ENCODE assay signal across 21 cellular contexts in the genomic region with DNA sequence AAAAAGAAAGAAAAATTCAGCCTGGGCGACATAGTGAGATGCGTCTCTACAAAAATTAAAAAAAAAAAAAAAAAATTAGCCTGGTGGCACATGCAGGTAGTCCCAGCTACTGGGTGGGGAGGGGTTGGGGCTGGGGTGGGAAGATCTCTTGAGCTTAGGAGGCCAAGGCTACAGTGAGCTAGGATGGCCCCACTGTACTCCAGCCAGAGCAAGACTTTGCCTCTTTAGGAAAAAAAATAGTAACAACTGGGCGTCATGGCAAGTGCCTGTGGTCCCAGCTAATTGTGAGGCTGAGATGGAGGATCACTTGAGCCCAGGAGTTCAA.
"Had no signal": no experiment of that assay in that cellular context is flagged by ENCODE, and none has a peak within 500 bp of the region (broad histone marks: within the 10 kb centered on the region; RNA-seq: fewer than 3 reads in every experiment).

No MANE protein-coding gene starts in this region.

- DNase-seq: activated CD4-positive, alpha-beta T cell treated with anti-CD3 and anti-CD28 coated beads for 4 hours; activated CD4-positive, alpha-beta T cell treated with anti-CD3 and anti-CD28 coated beads, Interleukin-2, amount 50 U/mL, for 48 hours; activated CD4-positive, CD25-positive, alpha-beta regulatory T cell; activated naive CD4-positive, alpha-beta T cell; activated naive CD8-positive, alpha-beta T cell treated with anti-CD3 and anti-CD28 coated beads for 36 hours; activated T-cell treated with anti-CD3 and anti-CD28 coated beads, Interleukin-2, amount 50 U/mL, for 4 hours; effector memory CD4-positive, alpha-beta T cell; hypothalamus; naive B cell; stimulated activated CD4-positive, alpha-beta T cell treated with anti-CD3 and anti-CD28 coated beads, Interleukin-12 subunit alpha, Interleukin-12 subunit beta, amount 100 ng/mL, for 4 hours; T1000 had no signal

- H3K4me1 ChIP-seq: breast epithelium, prostate gland, right atrium auricular region, uterus had no signal

- H3K27ac ChIP-seq: breast epithelium, neural progenitor cell, prostate gland, right atrium auricular region, uterus had no signal

- H3K4me1 Mint-ChIP-seq: naive B cell had no signal

- H3K36me3 ChIP-seq: breast epithelium, neural progenitor cell, prostate gland, uterus had no signal

- H3K4me3 Mint-ChIP-seq: activated naive CD8-positive, alpha-beta T cell treated with anti-CD3 and anti-CD28 coated beads for 36 hours; activated T-cell treated with anti-CD3 and anti-CD28 coated beads, Interleukin-2, amount 50 U/mL, for 4 hours; central memory CD8-positive, alpha-beta T cell; naive B cell; neural progenitor cell; stimulated activated naive CD8-positive, alpha-beta T cell treated with anti-CD3 and anti-CD28 coated beads, Interleukin-15, Interleukin-2, amounts not matched to agents 100 ng/mL and 50 ng/mL, for 24 hours; T-helper 1 cell treated with Interleukin-12 subunit alpha and Interleukin-12 subunit beta and Interleukin-4 antibody, amounts not matched to agents 30 μg/mL and 1 μg/mL, for 36 hours had no signal

- H3K9me3 Mint-ChIP-seq: activated naive CD8-positive, alpha-beta T cell treated with anti-CD3 and anti-CD28 coated beads for 36 hours; activated T-cell treated with anti-CD3 and anti-CD28 coated beads, Interleukin-2, amount 50 U/mL, for 4 hours; activated T-helper 2 cell treated with anti-CD3 and anti-CD28 coated beads, Interferon-gamma antibody, Interleukin-2, Interleukin-4, amounts not matched to agents 10 μg/mL and 5 μg/mL and 100 μg/mL, durations not matched to agents 14 hours and 24 hours and 36 hours; central memory CD8-positive, alpha-beta T cell; naive B cell; stimulated activated naive CD8-positive, alpha-beta T cell treated with anti-CD3 and anti-CD28 coated beads, Interleukin-15, Interleukin-2, amounts not matched to agents 100 ng/mL and 50 ng/mL, for 24 hours; T-helper 1 cell treated with Interleukin-12 subunit alpha and Interleukin-12 subunit beta and Interleukin-4 antibody, amounts not matched to agents 30 μg/mL and 1 μg/mL, for 36 hours had no signal

- H3K27me3 ChIP-seq: breast epithelium, neural progenitor cell, right atrium auricular region, tibial nerve, uterus had no signal

- H3K36me3 Mint-ChIP-seq: activated naive CD8-positive, alpha-beta T cell treated with anti-CD3 and anti-CD28 coated beads for 36 hours; naive B cell; neural progenitor cell had no signal

- H3K27me3 Mint-ChIP-seq: activated naive CD8-positive, alpha-beta T cell treated with anti-CD3 and anti-CD28 coated beads for 36 hours; central memory CD8-positive, alpha-beta T cell had no signal

- H3K9ac ChIP-seq: neural progenitor cell had no signal

- H3K9me3 ChIP-seq: breast epithelium, prostate gland, right atrium auricular region, tibial nerve, uterus had no signal

- H3K27ac Mint-ChIP-seq: activated naive CD8-positive, alpha-beta T cell treated with anti-CD3 and anti-CD28 coated beads for 36 hours; activated T-helper 2 cell treated with anti-CD3 and anti-CD28 coated beads, Interferon-gamma antibody, Interleukin-2, Interleukin-4, amounts not matched to agents 10 μg/mL and 5 μg/mL and 100 μg/mL, durations not matched to agents 14 hours and 24 hours and 36 hours; naive B cell; neural progenitor cell; stimulated activated naive CD8-positive, alpha-beta T cell treated with anti-CD3 and anti-CD28 coated beads, Interleukin-15, Interleukin-2, amounts not matched to agents 100 ng/mL and 50 ng/mL, for 24 hours; T-helper 1 cell treated with Interleukin-12 subunit alpha and Interleukin-12 subunit beta and Interleukin-4 antibody, amounts not matched to agents 30 μg/mL and 1 μg/mL, for 36 hours had no signal

- H3K4me2 ChIP-seq: neural progenitor cell had no signal

- ATAC-seq: activated T-cell treated with anti-CD3 and anti-CD28 coated beads, Interleukin-2, amount 50 U/mL, for 4 hours had no signal

- H3K4me3 ChIP-seq: breast epithelium, neural progenitor cell, prostate gland, right atrium auricular region, tibial nerve, uterus had no signal
